34 cellular contexts compared by ENCODE assay signal in genomic region chr9:27476870-27477269, GRCh38. TPM values are rescaled to one million over a fixed set of nuclear protein-coding genes. Genes with fewer than 3 reads are reported as not detected.
"Had no signal": no experiment of that assay in that cellular context is flagged by ENCODE, and none has a peak within 500 bp of the region (broad histone marks: within the 10 kb centered on the region; RNA-seq: fewer than 3 reads in every experiment).

No MANE protein-coding gene starts in this region.

- H3K36me3 Mint-ChIP-seq: stimulated activated effector memory CD8-positive, alpha-beta T cell treated with anti-CD3 and anti-CD28 coated beads, Interleukin-12 subunit alpha, Interleukin-12 subunit beta, amount 100 ng/mL, for 72 hours had no signal

- H3K4me3 Mint-ChIP-seq: effector memory CD8-positive, alpha-beta T cell; immature natural killer cell; natural killer cell; stimulated activated effector memory CD8-positive, alpha-beta T cell treated with anti-CD3 and anti-CD28 coated beads, Interleukin-12 subunit alpha, Interleukin-12 subunit beta, amount 100 ng/mL, for 72 hours; stimulated activated naive CD8-positive, alpha-beta T cell treated with anti-CD3 and anti-CD28 coated beads, Interleukin-15, Interleukin-2, amounts not matched to agents 100 ng/mL and 50 ng/mL, for 24 hours had no signal

- DNase-seq: cortex of kidney; effector memory CD8-positive, alpha-beta T cell; erythroblast; esophagus squamous epithelium; foreskin melanocyte; glutamatergic neuron; heart right ventricle; hypothalamus; immature natural killer cell; islet precursor cell; kidney glomerular epithelial cell; left colon; left ventricle myocardium inferior; lower lobe of right lung; natural killer cell; occipital lobe; ovary; psoas muscle; right cardiac atrium; sigmoid colon; stimulated activated CD4-positive, alpha-beta T cell treated with anti-CD3 and anti-CD28 coated beads, Interleukin-2, amount 100 ng/mL, for 24 hours; stimulated activated CD4-positive, alpha-beta T cell treated with anti-CD3 and anti-CD28 coated beads, Interleukin-4, amount 100 ng/mL, for 24 hours; upper lobe of right lung; uterus had no signal

- FAIRE-seq: endometrium had no signal

- H3K9me3 ChIP-seq: lower lobe of right lung, ovary, sigmoid colon, thoracic aorta, upper lobe of right lung had no signal

- H3K4me1 Mint-ChIP-seq: immature natural killer cell; natural killer cell; stimulated activated effector memory CD8-positive, alpha-beta T cell treated with anti-CD3 and anti-CD28 coated beads, Interleukin-12 subunit alpha, Interleukin-12 subunit beta, amount 100 ng/mL, for 72 hours had no signal

- H3K27me3 Mint-ChIP-seq: effector memory CD8-positive, alpha-beta T cell; stimulated activated naive CD8-positive, alpha-beta T cell treated with anti-CD3 and anti-CD28 coated beads, Interleukin-15, Interleukin-2, amounts not matched to agents 100 ng/mL and 50 ng/mL, for 24 hours had no signal

- H3K27ac Mint-ChIP-seq: effector memory CD8-positive, alpha-beta T cell; immature natural killer cell; natural killer cell; stimulated activated effector memory CD8-positive, alpha-beta T cell treated with anti-CD3 and anti-CD28 coated beads, Interleukin-12 subunit alpha, Interleukin-12 subunit beta, amount 100 ng/mL, for 72 hours; stimulated activated naive CD8-positive, alpha-beta T cell treated with anti-CD3 and anti-CD28 coated beads, Interleukin-15, Interleukin-2, amounts not matched to agents 100 ng/mL and 50 ng/mL, for 24 hours had no signal

- H3K4me1 ChIP-seq: uterus had no signal

- H3K4me3 ChIP-seq: esophagus squamous epithelium, heart right ventricle, left ventricle myocardium inferior, lower lobe of right lung, ovary, psoas muscle, sigmoid colon, thoracic aorta, tibial nerve, upper lobe of right lung, uterus had no signal

- ATAC-seq: effector memory CD8-positive, alpha-beta T cell; heart right ventricle; left colon; lower lobe of right lung; natural killer cell; psoas muscle; right cardiac atrium; stimulated activated effector memory CD8-positive, alpha-beta T cell treated with anti-CD3 and anti-CD28 coated beads, Interleukin-12 subunit alpha, Interleukin-12 subunit beta, amount 100 ng/mL, for 72 hours; upper lobe of right lung had no signal

- H3K27me3 ChIP-seq: esophagus squamous epithelium, heart right ventricle, ovary, sigmoid colon, tibial nerve, upper lobe of right lung, uterus had no signal

- H3K27ac ChIP-seq: esophagus squamous epithelium, heart right ventricle, left ventricle myocardium inferior, lower lobe of right lung, psoas muscle, thoracic aorta, tibial nerve, upper lobe of right lung, uterus had no signal

- H3K36me3 ChIP-seq: esophagus squamous epithelium, heart right ventricle, left ventricle myocardium inferior, lower lobe of right lung, ovary, sigmoid colon, thoracic aorta, tibial nerve, upper lobe of right lung, uterus had no signal

RNA-seq across cellular contexts. Expression of gene IFNK, which starts 47.2 kb away (rescaled TPM):
- total RNA-seq: dermis microvascular lymphatic vessel endothelial cell, esophagus squamous epithelium, heart right ventricle, left colon, left ventricle myocardium inferior, lower lobe of right lung, mesenteric fat pad, myocyte, natural killer cell, occipital lobe, ovary, psoas muscle, renal cortical epithelial cell, right cardiac atrium, sigmoid colon, skeletal muscle tissue, thoracic aorta, tibial nerve, upper lobe of right lung, uterus had no signal
- polyA plus RNA-seq: heart right ventricle, immature natural killer cell, ovary, psoas muscle, right cardiac atrium, sigmoid colon had no signal

RNA-seq across cellular contexts. Expression of gene MOB3B, which starts 52.7 kb away (rescaled TPM):
- total RNA-seq: myocyte had no signal
